Comparison of ENCODE assay signal across 1 cellular context in the genomic region with DNA sequence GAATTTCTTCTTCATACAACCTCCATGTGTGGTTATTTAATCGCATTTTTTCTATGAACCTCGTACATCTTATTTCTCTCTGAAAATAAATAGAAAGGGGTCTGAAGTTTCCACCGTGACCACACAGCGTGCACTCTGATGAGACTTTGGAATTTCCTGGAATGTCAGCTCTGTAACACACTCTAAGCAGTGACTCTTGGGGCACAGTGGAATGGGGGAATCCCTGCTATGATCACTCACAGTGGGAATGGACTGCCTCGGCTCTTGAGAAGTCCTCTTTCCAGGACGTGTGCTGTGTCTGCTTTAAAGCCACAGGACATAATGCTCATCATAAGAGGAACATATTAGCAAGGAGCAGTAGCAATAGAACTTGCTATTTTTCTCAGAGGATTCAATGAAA.
TF ChIP-seq lines count a peak whose summit lies in the region.

No MANE protein-coding gene starts in this region.

TF ChIP-seq in HepG2, 621 proteins besides CTCF, POLR2A, EP300 and RAD21 (continued from another document):
- no peak for TF ChIP-seq TRIM22 (IDR thresholded peaks at IDR 0.05)
- TF ChIP-seq ZNF136 (CRISPR knock-in tag; IDR thresholded peaks at IDR 0.05; ENCODE audit: low read depth): no peak
- TF ChIP-seq ZNF354B (CRISPR knock-in tag; IDR thresholded peaks at IDR 0.05): no peak
- no peak for TF ChIP-seq PRDM15 (CRISPR knock-in tag; IDR thresholded peaks at IDR 0.05)
- TF ChIP-seq ZNF556 (CRISPR knock-in tag; IDR thresholded peaks at IDR 0.05; ENCODE audit: borderline replicate concordance): no peak
